20 cellular contexts compared by ENCODE assay signal in genomic region chr2:231355802-231356473, GRCh38. TPM values are rescaled to one million over a fixed set of nuclear protein-coding genes. Genes with fewer than 3 reads are reported as not detected.
DNase-seq lines count a peak whose midpoint lies in the region; ATAC-seq and TF ChIP-seq lines count a peak whose summit lies in the region.
"Had no signal": no experiment of that assay in that cellular context is flagged by ENCODE, and none has a peak within 500 bp of the region (broad histone marks: within the 10 kb centered on the region; RNA-seq: fewer than 3 reads in every experiment).

No MANE protein-coding gene starts in this region.

- intact Hi-C loops in Right ventricle myocardium superior (cut with DNase I) = no loop called here

- ATAC-seq in WTC11 (peak; percentile 27), Right ventricle myocardium superior (ENCODE audit: poor library complexity) (peak; percentile 46), upper lobe of left lung (ENCODE audit: low FRiP score in 2 of 2) (peak; percentile 3 to 9)
- ATAC-seq: left colon; naive thymus-derived CD8-positive, alpha-beta T cell; stimulated activated naive CD8-positive, alpha-beta T cell treated with anti-CD3 and anti-CD28 coated beads, Interleukin-15, amount 100 ng/mL, for 72 hours had no signal

- H3K27ac Mint-ChIP-seq in WTC11 (peak overlapping the region; percentile 75), neural crest cell (ENCODE audit: unreplicated experiment) (peak overlapping the region; percentile 78)
- H3K27ac Mint-ChIP-seq in activated CD4-positive, alpha-beta T cell treated with anti-CD3 and anti-CD28 coated beads, Interleukin-2, amount 10 ng/mL, durations not matched to agents 7 days and 5 days = no peak overlapping the region
- H3K27ac Mint-ChIP-seq: IgD-negative memory B cell; naive thymus-derived CD8-positive, alpha-beta T cell; stimulated activated naive CD8-positive, alpha-beta T cell treated with anti-CD3 and anti-CD28 coated beads, Interleukin-15, amount 100 ng/mL, for 72 hours had no signal

- no peaks in the 10 kb centered on the region for H3K4me1 ChIP-seq in upper lobe of left lung

- POLR2A ChIA-PET in WTC11 (lab: Charles Lee) = interaction anchor here (0.5 kb wide), 1 partner anchor 132 kb away, joined by 3 read pairs; no protein-coding TSS in a partner anchor
- POLR2A ChIA-PET in activated CD4-positive, alpha-beta T cell treated with anti-CD3 and anti-CD28 coated beads, Interleukin-2, amount 10 ng/mL, durations not matched to agents 7 days and 5 days (lab: Charles Lee) = no interaction called here

- H3K4me1 Mint-ChIP-seq in WTC11 (peaks cover 44% of the 10 kb centered on the region), neural crest cell (peaks cover 11% of the 10 kb centered on the region)
- H3K4me1 Mint-ChIP-seq in activated CD4-positive, alpha-beta T cell treated with anti-CD3 and anti-CD28 coated beads, Interleukin-2, amount 10 ng/mL, durations not matched to agents 7 days and 5 days = no peaks in the 10 kb centered on the region

- H3K4me3 ChIP-seq in upper lobe of left lung = no peak overlapping the region
- H3K4me3 ChIP-seq: cardiac muscle cell, skin epidermis had no signal

- no peak overlapping the region for H3K27ac ChIP-seq in upper lobe of left lung
- H3K27ac ChIP-seq: cardiac muscle cell, skin epidermis had no signal

- peaks cover 0 to 5% (median 1%) of the 10 kb centered on the region in 4 donors for H3K36me3 ChIP-seq in upper lobe of left lung
- H3K36me3 ChIP-seq: cardiac muscle cell had no signal

- CTCF ChIA-PET in WTC11 (lab: Charles Lee) = interaction anchor here (0.8 to 2.0 kb wide), 6 partner anchors 9 to 96 kb away, joined by 3 to 7 read pairs (median 4); no protein-coding TSS in a partner anchor
- CTCF ChIA-PET in activated CD4-positive, alpha-beta T cell treated with anti-CD3 and anti-CD28 coated beads, Interleukin-2, amount 10 ng/mL, durations not matched to agents 7 days and 5 days (lab: Charles Lee) = no interaction called here

- no peaks in the 10 kb centered on the region for H3K27me3 ChIP-seq in upper lobe of left lung
- H3K27me3 ChIP-seq: cardiac muscle cell had no signal

- DNase-seq in WTC11 (ENCODE audit: low spot score) = no peak
- DNase-seq in Right ventricle myocardium superior = no peak
- DNase-seq in neural crest cell (ENCODE audit: low read depth, low spot score) = no peak
- DNase-seq in upper lobe of left lung = peak in 1 of 2 donors; percentile 64
- DNase-seq in activated CD4-positive, alpha-beta T cell treated with anti-CD3 and anti-CD28 coated beads, Interleukin-2, amount 10 ng/mL, durations not matched to agents 7 days and 5 days = no peak
- no peak for DNase-seq in cerebellum (ENCODE audit: low spot score)
- DNase-seq in ecto neural progenitor cell (ENCODE audit: low spot score) = no peak
- DNase-seq: activated naive CD4-positive, alpha-beta T cell; DMS79 treated with DMSO at 0.1 percent for 48 hours; GOT3; naive thymus-derived CD8-positive, alpha-beta T cell; NCI-H1417 treated with DMSO at 0.1 percent for 48 hours; NCI-H446; OCI-M1; stimulated activated naive CD8-positive, alpha-beta T cell treated with anti-CD3 and anti-CD28 coated beads, Interleukin-15, amount 100 ng/mL, for 72 hours had no signal

- H3K4me3 Mint-ChIP-seq in WTC11 = no peak overlapping the region
- no peak overlapping the region for H3K4me3 Mint-ChIP-seq in neural crest cell
- H3K4me3 Mint-ChIP-seq in activated CD4-positive, alpha-beta T cell treated with anti-CD3 and anti-CD28 coated beads, Interleukin-2, amount 10 ng/mL, durations not matched to agents 7 days and 5 days = no peak overlapping the region
- H3K4me3 Mint-ChIP-seq: CD14-positive monocyte; IgD-negative memory B cell; naive thymus-derived CD8-positive, alpha-beta T cell; stimulated activated naive CD8-positive, alpha-beta T cell treated with anti-CD3 and anti-CD28 coated beads, Interleukin-15, amount 100 ng/mL, for 72 hours had no signal

- no peaks in the 10 kb centered on the region for H3K9me3 ChIP-seq in upper lobe of left lung

- no peak for TF ChIP-seq EP300 in upper lobe of left lung (IDR thresholded peaks at IDR 0.05)

- peaks cover 2% of the 10 kb centered on the region; the same call in 1 of the 2 replicates for H3K36me3 Mint-ChIP-seq in WTC11
- H3K36me3 Mint-ChIP-seq in neural crest cell (ENCODE audit: low read depth) = no peaks in the 10 kb centered on the region
- no peaks in the 10 kb centered on the region for H3K36me3 Mint-ChIP-seq in activated CD4-positive, alpha-beta T cell treated with anti-CD3 and anti-CD28 coated beads, Interleukin-2, amount 10 ng/mL, durations not matched to agents 7 days and 5 days (ENCODE audit: low read depth)
- H3K36me3 Mint-ChIP-seq: CD14-positive monocyte; naive thymus-derived CD8-positive, alpha-beta T cell had no signal

- 77 to 82% methylated on average over 10 to 19 of the region's 20 CpGs for WGBS in upper lobe of left lung, 2 donors

- TF ChIP-seq CTCF in WTC11 (IDR thresholded peaks at IDR 0.05) = no peak
- TF ChIP-seq CTCF in neural crest cell (conservative IDR thresholded peaks at IDR 0.05) = no peak
- no peak for TF ChIP-seq CTCF in upper lobe of left lung (IDR thresholded peaks at IDR 0.05)

- no peak for TF ChIP-seq POLR2A in upper lobe of left lung (IDR thresholded peaks at IDR 0.05)

- H3K9me3 Mint-ChIP-seq in WTC11 = no peaks in the 10 kb centered on the region
- H3K9me3 Mint-ChIP-seq in neural crest cell = peaks cover 3% of the 10 kb centered on the region
- no peaks in the 10 kb centered on the region for H3K9me3 Mint-ChIP-seq in activated CD4-positive, alpha-beta T cell treated with anti-CD3 and anti-CD28 coated beads, Interleukin-2, amount 10 ng/mL, durations not matched to agents 7 days and 5 days
- H3K9me3 Mint-ChIP-seq: IgD-negative memory B cell; naive thymus-derived CD8-positive, alpha-beta T cell; stimulated activated naive CD8-positive, alpha-beta T cell treated with anti-CD3 and anti-CD28 coated beads, Interleukin-15, amount 100 ng/mL, for 72 hours had no signal

- H3K27me3 Mint-ChIP-seq in WTC11 (ENCODE audit: low read depth) = no peaks in the 10 kb centered on the region
- no peaks in the 10 kb centered on the region for H3K27me3 Mint-ChIP-seq in neural crest cell (ENCODE audit: low read depth)
- peaks cover 2% of the 10 kb centered on the region for H3K27me3 Mint-ChIP-seq in activated CD4-positive, alpha-beta T cell treated with anti-CD3 and anti-CD28 coated beads, Interleukin-2, amount 10 ng/mL, durations not matched to agents 7 days and 5 days
- H3K27me3 Mint-ChIP-seq: naive thymus-derived CD8-positive, alpha-beta T cell; stimulated activated naive CD8-positive, alpha-beta T cell treated with anti-CD3 and anti-CD28 coated beads, Interleukin-15, amount 100 ng/mL, for 72 hours had no signal

TF ChIP-seq in WTC11, 78 proteins besides CTCF, POLR2A, EP300 and RAD21:
- no peak for TF ChIP-seq TP53 (CRISPR knock-in tag; IDR thresholded peaks at IDR 0.05)
- no peak for TF ChIP-seq ELF4 (CRISPR knock-in tag; IDR thresholded peaks at IDR 0.05; ENCODE audit: low read depth)
- no peak for TF ChIP-seq TEAD1 (CRISPR knock-in tag; IDR thresholded peaks at IDR 0.05)
- no peak for TF ChIP-seq CDX4 (CRISPR knock-in tag; IDR thresholded peaks at IDR 0.05; ENCODE audit: borderline replicate concordance)
- no peak for TF ChIP-seq RORB (CRISPR knock-in tag; IDR thresholded peaks at IDR 0.05)
- no peak for TF ChIP-seq KAT7 (CRISPR knock-in tag; IDR thresholded peaks at IDR 0.05; ENCODE audit: borderline replicate concordance)
- no peak for TF ChIP-seq GRHL2 (CRISPR knock-in tag; IDR thresholded peaks at IDR 0.05; ENCODE audit: insufficient replicate concordance, severe bottlenecking)
- TF ChIP-seq PREB (CRISPR knock-in tag; IDR thresholded peaks at IDR 0.05; ENCODE audit: borderline replicate concordance) = no peak
- TF ChIP-seq EMX1 (CRISPR knock-in tag; IDR thresholded peaks at IDR 0.05) = no peak
- TF ChIP-seq MYBL2 (CRISPR knock-in tag; IDR thresholded peaks at IDR 0.05) = no peak
- TF ChIP-seq SOX15 (CRISPR knock-in tag; IDR thresholded peaks at IDR 0.05) = no peak
- TF ChIP-seq NR2C2 (CRISPR knock-in tag; IDR thresholded peaks at IDR 0.05) = no peak
- no peak for TF ChIP-seq USF1 (CRISPR knock-in tag; IDR thresholded peaks at IDR 0.05)

RNA-seq across cellular contexts. Expression of gene B3GNT7, which starts 39.6 kb away (rescaled TPM):
- total RNA-seq in WTC11 (2021) (151 to 197 TPM (median 194 TPM) in 3 replicates), Right ventricle myocardium superior (7.7 TPM), neural crest cell (0.61 and 0.79 TPM in 2 replicates), upper lobe of left lung (100 to 1,000 TPM in 1 of 6 donors, 10 to 100 TPM in 5; 64.5 to 108 (median 87.2) TPM), cerebellum (1.2 TPM)
- not detected for total RNA-seq in activated CD4-positive, alpha-beta T cell treated with anti-CD3 and anti-CD28 coated beads, Interleukin-2, amount 10 ng/mL, durations not matched to agents 7 days and 5 days
